33 cellular contexts compared by ENCODE assay signal in genomic region chr12:13582421-13582820, GRCh38.
"Had no signal": no experiment of that assay in that cellular context is flagged by ENCODE, and none has a peak within 500 bp of the region (broad histone marks: within the 10 kb centered on the region; RNA-seq: fewer than 3 reads in every experiment).

No MANE protein-coding gene starts in this region.

- H3K27me3 ChIP-seq: colonic mucosa, esophagus muscularis mucosa, foreskin keratinocyte, gastroesophageal sphincter, hepatocyte, suprapubic skin, transverse colon, vagina had no signal

- H3K79me2 ChIP-seq: hepatocyte, parathyroid adenoma had no signal

- FAIRE-seq: endothelial cell of umbilical vein, islet of Langerhans had no signal

- H3K36me3 ChIP-seq: colonic mucosa, esophagus muscularis mucosa, gastroesophageal sphincter, heart left ventricle, suprapubic skin, transverse colon, vagina had no signal

- H3K4me1 ChIP-seq: colonic mucosa, esophagus muscularis mucosa, foreskin keratinocyte, gastroesophageal sphincter, heart left ventricle, parathyroid adenoma, suprapubic skin, transverse colon, vagina had no signal

- H3K9ac ChIP-seq: parathyroid adenoma had no signal

- H2AFZ ChIP-seq: hepatocyte, parathyroid adenoma had no signal

- H3K27me3 Mint-ChIP-seq: dendritic cell treated with granulocyte-macrophage colony-stimulating factor and Interleukin-4, amounts not matched to agents 40 ng/mL and 50 ng/mL, for 4 days; memory B cell; stimulated activated naive CD8-positive, alpha-beta T cell treated with anti-CD3 and anti-CD28 coated beads, Interleukin-15, amount 100 ng/mL, for 72 hours had no signal

- H3K4me2 ChIP-seq: hepatocyte, smooth muscle cell had no signal

- H3K9me3 Mint-ChIP-seq: dendritic cell treated with granulocyte-macrophage colony-stimulating factor and Interleukin-4, amounts not matched to agents 40 ng/mL and 50 ng/mL, for 4 days; memory B cell; natural killer cell treated with Interleukin-12 subunit alpha and Interleukin-12 subunit beta and Interleukin-15 and Interleukin-18, amount 100 ng/mL, for 72 hours; neural crest cell; stimulated activated naive CD8-positive, alpha-beta T cell treated with anti-CD3 and anti-CD28 coated beads, Interleukin-15, amount 100 ng/mL, for 72 hours had no signal

- H3K9me3 ChIP-seq: colonic mucosa, esophagus muscularis mucosa, gastroesophageal sphincter, heart left ventricle, mucosa of descending colon, suprapubic skin, transverse colon, vagina had no signal

- H3K4me3 ChIP-seq: colonic mucosa, esophagus muscularis mucosa, gastroesophageal sphincter, heart left ventricle, hepatocyte, lung, mucosa of descending colon, smooth muscle cell, suprapubic skin, transverse colon, vagina had no signal

- H3K4me1 Mint-ChIP-seq: memory B cell; mesothelial cell of epicardium; naive B cell; neural crest cell; stimulated activated naive CD8-positive, alpha-beta T cell treated with anti-CD3 and anti-CD28 coated beads, Interleukin-15, amount 100 ng/mL, for 72 hours had no signal

- ATAC-seq: foreskin keratinocyte; gastroesophageal sphincter; heart left ventricle; left ventricle myocardium superior; mucosa of descending colon; natural killer cell treated with Interleukin-12 subunit alpha and Interleukin-12 subunit beta and Interleukin-15 and Interleukin-18, amount 100 ng/mL, for 72 hours; sciatic nerve; stimulated activated naive CD8-positive, alpha-beta T cell treated with anti-CD3 and anti-CD28 coated beads, Interleukin-15, amount 100 ng/mL, for 72 hours had no signal

- H3K36me3 Mint-ChIP-seq: memory B cell; mesothelial cell of epicardium; naive B cell; natural killer cell treated with Interleukin-12 subunit alpha and Interleukin-12 subunit beta and Interleukin-15 and Interleukin-18, amount 100 ng/mL, for 72 hours had no signal

- H3K27ac Mint-ChIP-seq: dendritic cell treated with granulocyte-macrophage colony-stimulating factor and Interleukin-4, amounts not matched to agents 40 ng/mL and 50 ng/mL, for 4 days; memory B cell; mesothelial cell of epicardium; natural killer cell treated with Interleukin-12 subunit alpha and Interleukin-12 subunit beta and Interleukin-15 and Interleukin-18, amount 100 ng/mL, for 72 hours; progenitor cell of endocrine pancreas; stimulated activated naive CD8-positive, alpha-beta T cell treated with anti-CD3 and anti-CD28 coated beads, Interleukin-15, amount 100 ng/mL, for 72 hours had no signal

- H3K27ac ChIP-seq: colonic mucosa, esophagus muscularis mucosa, foreskin keratinocyte, gastroesophageal sphincter, heart left ventricle, hepatocyte, parathyroid adenoma, suprapubic skin, transverse colon, vagina had no signal

- H3K4me3 Mint-ChIP-seq: dendritic cell treated with granulocyte-macrophage colony-stimulating factor and Interleukin-4, amounts not matched to agents 40 ng/mL and 50 ng/mL, for 4 days; memory B cell; mesothelial cell of epicardium; naive B cell; natural killer cell treated with Interleukin-12 subunit alpha and Interleukin-12 subunit beta and Interleukin-15 and Interleukin-18, amount 100 ng/mL, for 72 hours; neural crest cell; stimulated activated naive CD8-positive, alpha-beta T cell treated with anti-CD3 and anti-CD28 coated beads, Interleukin-15, amount 100 ng/mL, for 72 hours had no signal

- DNase-seq: colonic mucosa; effector CD8-positive, alpha-beta T cell; foreskin keratinocyte; heart left ventricle; kidney glomerular epithelial cell; left colon; left ventricle myocardium superior; mucosa of descending colon; naive B cell; stimulated activated CD4-positive, alpha-beta T cell treated with anti-CD3 and anti-CD28 coated beads, Interleukin-12 subunit alpha, Interleukin-12 subunit beta, amount 100 ng/mL, for 4 hours; stimulated activated CD4-positive, alpha-beta T cell treated with anti-CD3 and anti-CD28 coated beads, Interleukin-1b, Interleukin-23, amount 100 ng/mL, for 48 hours; stimulated activated CD4-positive, alpha-beta T cell treated with anti-CD3 and anti-CD28 coated beads, Interleukin-4, amount 100 ng/mL, for 1 hour; stimulated activated CD8-positive, alpha-beta memory T cell treated with anti-CD3 and anti-CD28 coated beads, Interleukin-4, amount 100 ng/mL, for 48 hours; stimulated activated naive CD4-positive, alpha-beta T cell; stimulated activated naive CD8-positive, alpha-beta T cell treated with anti-CD3 and anti-CD28 coated beads, Interleukin-15, amount 100 ng/mL, for 72 hours; transverse colon had no signal
